In the genomic region with DNA sequence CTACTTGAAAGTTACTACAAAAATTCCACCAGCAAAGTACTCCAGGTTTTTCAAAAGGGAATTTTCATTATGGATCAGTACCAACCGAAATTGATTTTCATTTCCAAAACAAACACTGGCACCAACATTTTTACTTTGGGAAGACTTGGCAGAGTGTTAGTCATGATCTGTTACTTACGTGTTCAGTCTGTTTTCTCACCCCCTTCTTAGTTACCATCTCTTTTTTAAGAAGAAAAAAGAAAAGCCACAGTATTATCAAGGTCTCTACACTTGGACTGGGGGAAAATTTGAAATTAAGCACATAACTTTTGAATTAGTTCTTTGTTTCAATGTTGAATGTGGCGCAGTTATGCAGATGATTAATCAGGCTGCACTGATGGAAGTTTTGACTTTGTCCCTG, we compare ENCODE assay signal across 22 cellular contexts. TPM values are rescaled to one million over a fixed set of nuclear protein-coding genes. Genes with fewer than 3 reads are reported as not detected.
DNase-seq lines count a peak whose midpoint lies in the region; ATAC-seq lines count a peak whose summit lies in the region.
"Had no signal": no experiment of that assay in that cellular context is flagged by ENCODE, and none has a peak within 500 bp of the region (broad histone marks: within the 10 kb centered on the region; RNA-seq: fewer than 3 reads in every experiment).

No MANE protein-coding gene starts in this region.

- H3K27ac ChIP-seq in temporal lobe (ENCODE audit: low read depth, low read length), result peak overlapping the region; percentile 45
- H3K27ac ChIP-seq: lower lobe of right lung, spleen had no signal

- ATAC-seq in activated T-cell treated with anti-CD3 and anti-CD28 coated beads, Interleukin-2, amount 50 U/mL, for 72 hours (replicated peaks in 1 of 2), result no peak
- ATAC-seq in activated T-cell treated with anti-CD3 and anti-CD28 coated beads, Interleukin-2, amount 50 U/mL, for 4 hours, result no peak
- no peak for ATAC-seq in HG03571 (IDR thresholded peaks at IDR 0.05; ENCODE audit: unreplicated experiment)
- ATAC-seq: esophagus mucosa, lower lobe of right lung had no signal

- H3K27me3 Mint-ChIP-seq in activated T-cell treated with anti-CD3 and anti-CD28 coated beads, Interleukin-2, amount 50 U/mL, for 72 hours (ENCODE audit: low read depth), result no peaks in the 10 kb centered on the region
- H3K27me3 Mint-ChIP-seq in activated T-cell treated with anti-CD3 and anti-CD28 coated beads, Interleukin-2, amount 50 U/mL, for 4 hours (ENCODE audit: low read depth), result no peaks in the 10 kb centered on the region
- no peaks in the 10 kb centered on the region for H3K27me3 Mint-ChIP-seq in activated naive CD8-positive, alpha-beta T cell

- H3K4me3 Mint-ChIP-seq in activated T-cell treated with anti-CD3 and anti-CD28 coated beads, Interleukin-2, amount 50 U/mL, for 72 hours, result no peak overlapping the region
- H3K4me3 Mint-ChIP-seq in activated T-cell treated with anti-CD3 and anti-CD28 coated beads, Interleukin-2, amount 50 U/mL, for 4 hours, result no peak overlapping the region
- H3K4me3 Mint-ChIP-seq in activated naive CD8-positive, alpha-beta T cell, result no peak overlapping the region

- peaks cover 12% of the 10 kb centered on the region for H3K4me1 Mint-ChIP-seq in activated T-cell treated with anti-CD3 and anti-CD28 coated beads, Interleukin-2, amount 50 U/mL, for 72 hours (ENCODE audit: low read depth)
- peaks cover 2% of the 10 kb centered on the region for H3K4me1 Mint-ChIP-seq in activated T-cell treated with anti-CD3 and anti-CD28 coated beads, Interleukin-2, amount 50 U/mL, for 4 hours (ENCODE audit: low read depth)
- peaks cover 9% of the 10 kb centered on the region for H3K4me1 Mint-ChIP-seq in activated naive CD8-positive, alpha-beta T cell (ENCODE audit: low read depth)

- peaks cover 5 to 33% of the 10 kb centered on the region in 2 donors for H3K36me3 Mint-ChIP-seq in activated T-cell treated with anti-CD3 and anti-CD28 coated beads, Interleukin-2, amount 50 U/mL, for 72 hours (ENCODE audit: insufficient read depth in 2 of 2)
- peaks cover 11% of the 10 kb centered on the region for H3K36me3 Mint-ChIP-seq in activated T-cell treated with anti-CD3 and anti-CD28 coated beads, Interleukin-2, amount 50 U/mL, for 4 hours (ENCODE audit: insufficient read depth)
- no peaks in the 10 kb centered on the region for H3K36me3 Mint-ChIP-seq in activated naive CD8-positive, alpha-beta T cell

- H3K9me3 Mint-ChIP-seq in activated T-cell treated with anti-CD3 and anti-CD28 coated beads, Interleukin-2, amount 50 U/mL, for 72 hours, result no peaks in the 10 kb centered on the region
- H3K9me3 Mint-ChIP-seq in activated T-cell treated with anti-CD3 and anti-CD28 coated beads, Interleukin-2, amount 50 U/mL, for 4 hours, result no peaks in the 10 kb centered on the region
- no peaks in the 10 kb centered on the region for H3K9me3 Mint-ChIP-seq in activated naive CD8-positive, alpha-beta T cell (ENCODE audit: low read depth)

- no peak for DNase-seq in activated T-cell treated with anti-CD3 and anti-CD28 coated beads, Interleukin-2, amount 50 U/mL, for 72 hours
- DNase-seq in activated T-cell treated with anti-CD3 and anti-CD28 coated beads, Interleukin-2, amount 50 U/mL, for 4 hours, result no peak
- DNase-seq in foreskin melanocyte, result peak; percentile 24
- DNase-seq in NAMALWA (ENCODE audit: low spot score), result no peak
- no peak for DNase-seq in NCI-H187 treated with DMSO at 0.1 percent for 48 hours (lab: John Stamatoyannopoulos, UW)
- DNase-seq: activated CD8-positive, alpha-beta memory T cell treated with anti-CD3 and anti-CD28 coated beads, Interleukin-2, amount 50 U/mL, for 48 hours; aorta; Caco-2; DND-41; effector memory CD4-positive, alpha-beta T cell; lower lobe of right lung; MG63; NCI-H1436; NCI-H526; nucleus accumbens; spleen; stimulated activated CD4-positive, alpha-beta T cell treated with anti-CD3 and anti-CD28 coated beads, Interleukin-4, amount 100 ng/mL, for 1 hour; stimulated activated naive CD4-positive, alpha-beta T cell had no signal

- peak overlapping the region; percentile 70 for H3K27ac Mint-ChIP-seq in activated T-cell treated with anti-CD3 and anti-CD28 coated beads, Interleukin-2, amount 50 U/mL, for 72 hours
- peak overlapping the region; percentile 66 for H3K27ac Mint-ChIP-seq in activated naive CD8-positive, alpha-beta T cell

RNA-seq across cellular contexts. Expression of gene RBBP7, which starts 27.5 kb away (rescaled TPM):
- 100 to 1,000 TPM; 234 to 265 TPM for total RNA-seq in activated T-cell treated with anti-CD3 and anti-CD28 coated beads, Interleukin-2, amount 50 U/mL, for 72 hours
- 100 to 1,000 TPM in 2 of 3 donors, 10 to 100 TPM in 1; 94.4 to 119 (median 115) TPM for total RNA-seq in activated T-cell treated with anti-CD3 and anti-CD28 coated beads, Interleukin-2, amount 50 U/mL, for 4 hours
- 63.2 TPM for total RNA-seq in temporal lobe

RNA-seq across cellular contexts. Expression of gene TXLNG, which starts 56.4 kb away (rescaled TPM):
- 10 to 100 TPM; 15.3 to 24.6 TPM for total RNA-seq in activated T-cell treated with anti-CD3 and anti-CD28 coated beads, Interleukin-2, amount 50 U/mL, for 72 hours
- 10 to 100 TPM; 30.6 to 46.1 (median 31.3) TPM for total RNA-seq in activated T-cell treated with anti-CD3 and anti-CD28 coated beads, Interleukin-2, amount 50 U/mL, for 4 hours
- total RNA-seq in temporal lobe, result 9.1 TPM
